In the genomic region with DNA sequence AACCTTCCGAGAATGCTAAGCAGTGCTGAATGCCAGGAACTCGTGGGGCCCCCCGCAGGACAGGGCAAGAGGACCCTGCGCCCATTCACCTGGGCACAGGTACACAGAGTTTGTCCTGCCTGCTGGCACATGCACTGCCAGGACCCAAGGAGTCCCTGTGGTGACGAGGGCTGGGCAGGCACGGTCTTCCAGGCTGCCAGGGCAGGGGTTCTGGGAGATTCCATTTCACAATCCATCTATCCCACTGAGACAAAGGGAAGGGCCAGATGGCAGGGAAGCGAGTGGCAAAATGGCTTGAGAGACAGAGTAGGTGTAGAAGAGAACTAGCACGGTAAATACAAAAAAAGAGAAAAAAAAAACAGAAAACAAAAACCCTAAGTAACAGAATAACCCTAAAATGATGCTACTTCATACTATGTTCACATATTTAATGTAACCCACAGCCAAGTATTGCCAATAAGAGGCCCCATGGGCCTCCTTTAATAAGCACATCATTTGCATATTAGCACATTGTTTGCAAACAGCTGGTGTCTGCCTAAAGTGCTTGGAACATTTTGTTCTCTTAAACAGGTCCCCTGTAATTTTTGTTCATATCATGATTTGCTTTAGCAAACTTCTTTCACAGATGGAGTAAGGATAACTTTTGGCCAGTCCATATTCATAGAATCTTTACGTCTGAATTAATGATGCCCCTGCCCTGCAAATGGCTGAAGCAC, we compare ENCODE assay signal across 11 cellular contexts.
DNase-seq lines count a peak whose midpoint lies in the region; ATAC-seq and TF ChIP-seq lines count a peak whose summit lies in the region.
"Had no signal": no experiment of that assay in that cellular context is flagged by ENCODE, and none has a peak within 500 bp of the region (broad histone marks: within the 10 kb centered on the region; RNA-seq: fewer than 3 reads in every experiment).

No MANE protein-coding gene starts in this region.

- H3K27me3 Mint-ChIP-seq in CD8-positive, alpha-beta T cell (ENCODE audit: low read depth), result no peaks in the 10 kb centered on the region

- POLR2A ChIA-PET in CD8-positive, alpha-beta T cell (lab: Charles Lee), result interaction anchor here (0.7 to 1.1 kb wide), 2 partner anchors 11 to 172 kb away, joined by 4 to 5 read pairs; no protein-coding TSS in a partner anchor
- POLR2A ChIA-PET in RWPE1 (lab: Yijun Ruan, JAX; ENCODE audit: low non-redundant PET), result no interaction called here

- H3K36me3 ChIP-seq in CD8-positive, alpha-beta T cell (ENCODE audit: insufficient read depth, low read length), result peaks cover 29% of the 10 kb centered on the region
- peaks cover 40% of the 10 kb centered on the region for H3K36me3 ChIP-seq in effector memory CD4-positive, alpha-beta T cell (ENCODE audit: control insufficient read depth, insufficient read depth, low read length)

- intact Hi-C loops in CD8-positive, alpha-beta T cell (cut with DNase I, micrococcal nuclease), result loop anchor here in 1 of 2 experiments (5.0 kb wide), 1 partner anchor 105 kb away; a partner anchor contains a TSS
- intact Hi-C loops in posterior vena cava (cut with DNase I), result no loop called here

- peak overlapping the region; percentile 87 for H3K27ac Mint-ChIP-seq in CD8-positive, alpha-beta T cell

- H3K9me3 Mint-ChIP-seq in CD8-positive, alpha-beta T cell, result no peaks in the 10 kb centered on the region

- peak in 1 of 7 experiments; percentile 40 for DNase-seq in CD8-positive, alpha-beta T cell
- DNase-seq in NCI-H526 treated with DMSO at 0.1 percent for 48 hours (lab: John Stamatoyannopoulos, UW) (peak; percentile 22), posterior vena cava (ENCODE audit: low spot score) (peak; percentile 51), RWPE1 (ENCODE audit: low spot score) (no peak), islet precursor cell (no peak), NCI-H774 (lab: John Stamatoyannopoulos, UW) (no peak)
- no peak for DNase-seq in effector memory CD4-positive, alpha-beta T cell
- DNase-seq: DMS79, NCI-H1417 treated with DMSO at 0.1 percent for 48 hours, PC-9 had no signal

- H3K27me3 ChIP-seq in CD8-positive, alpha-beta T cell (ENCODE audit: insufficient read depth, low read length), result no peaks in the 10 kb centered on the region
- H3K27me3 ChIP-seq in effector memory CD4-positive, alpha-beta T cell (replicated peaks; ENCODE audit: control insufficient read depth, insufficient read depth, low read length, poor library complexity, severe bottlenecking), result no peaks in the 10 kb centered on the region

- H3K4me3 Mint-ChIP-seq in CD8-positive, alpha-beta T cell, result no peak overlapping the region

- ATAC-seq in CD8-positive, alpha-beta T cell, result no peak
- no peak for ATAC-seq in HG02885 (IDR thresholded peaks at IDR 0.05; ENCODE audit: poor library complexity, unreplicated experiment)

- peak overlapping the region; percentile 5 for H3K27ac ChIP-seq in CD8-positive, alpha-beta T cell (ENCODE audit: low read depth, low read length)
- H3K27ac ChIP-seq in effector memory CD4-positive, alpha-beta T cell (ENCODE audit: insufficient read depth, low read length, poor library complexity, severe bottlenecking), result peak overlapping the region; percentile 26
- H3K27ac ChIP-seq in RWPE1, result no peak overlapping the region
- H3K27ac ChIP-seq: PC-9 had no signal

- H3K4me1 ChIP-seq in CD8-positive, alpha-beta T cell (ENCODE audit: insufficient read depth, low read length), result peaks cover 49% of the 10 kb centered on the region
- peaks cover 38% of the 10 kb centered on the region for H3K4me1 ChIP-seq in effector memory CD4-positive, alpha-beta T cell (ENCODE audit: control insufficient read depth, insufficient read depth, low read length, poor library complexity, severe bottlenecking)

- no peak overlapping the region for H3K4me3 ChIP-seq in CD8-positive, alpha-beta T cell (ENCODE audit: low read depth, low read length)
- no peak overlapping the region for H3K4me3 ChIP-seq in effector memory CD4-positive, alpha-beta T cell (ENCODE audit: insufficient read depth, low read depth, low read length, poor library complexity, severe bottlenecking)
- H3K4me3 ChIP-seq: PC-9 had no signal

- peaks cover 56% of the 10 kb centered on the region for H3K4me1 Mint-ChIP-seq in CD8-positive, alpha-beta T cell (ENCODE audit: low read depth)

- no peak for TF ChIP-seq CTCF in CD8-positive, alpha-beta T cell (IDR thresholded peaks at IDR 0.05)
- TF ChIP-seq CTCF in RWPE1 (conservative IDR thresholded peaks at IDR 0.05; ENCODE audit: low read depth), result no peak

- peaks cover 74% of the 10 kb centered on the region for H3K36me3 Mint-ChIP-seq in CD8-positive, alpha-beta T cell

- H3K9me3 ChIP-seq in CD8-positive, alpha-beta T cell (ENCODE audit: low read length), result no peaks in the 10 kb centered on the region
- H3K9me3 ChIP-seq in effector memory CD4-positive, alpha-beta T cell (ENCODE audit: control insufficient read depth, low read length), result no peaks in the 10 kb centered on the region

- CTCF ChIA-PET in CD8-positive, alpha-beta T cell (lab: Charles Lee), result interaction anchor here (1.3 to 11.8 kb wide), 10 partner anchors 11 to 193 kb away, joined by 3 to 218 read pairs (median 16); a partner anchor contains a TSS
- CTCF ChIA-PET in RWPE1 (lab: Yijun Ruan, JAX), result interaction anchor here (3.3 kb wide), 1 partner anchor 195 kb away, joined by 35 read pairs; no protein-coding TSS in a partner anchor

Comparison
In these comparisons a context has a peak if more than half of its experiments do, and no peak if none do; other contexts are left out.
1. DNase-seq: peak in NCI-H526 treated with DMSO at 0.1 percent for 48 hours (single experiment) and posterior vena cava (single experiment); none in effector memory CD4-positive, alpha-beta T cell (0 of 3), RWPE1 (single experiment), islet precursor cell (single experiment) and NCI-H774 (single experiment).